Comparison of ENCODE assay signal across 9 cellular contexts in the genomic region with DNA sequence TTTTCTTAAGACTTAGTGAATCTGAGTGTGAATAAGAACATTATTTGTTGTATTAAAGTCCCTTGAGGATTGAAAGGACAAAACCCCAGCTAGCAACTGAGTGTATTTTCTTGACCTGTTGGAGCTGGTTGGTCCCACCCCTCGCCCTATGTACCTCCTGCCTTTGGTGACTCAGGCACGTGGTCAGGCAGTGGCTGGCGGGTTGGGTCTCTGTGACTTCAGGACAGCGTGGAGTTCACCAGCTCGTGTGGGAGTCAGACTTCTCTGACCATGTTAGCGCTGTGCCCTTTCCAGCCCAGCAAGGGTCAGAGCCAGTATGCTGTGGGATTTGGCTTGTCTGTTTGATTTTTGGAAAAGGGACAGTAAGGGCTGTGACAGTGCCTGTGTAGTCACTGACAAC.
DNase-seq lines count a peak whose midpoint lies in the region; ATAC-seq and TF ChIP-seq lines count a peak whose summit lies in the region.
"Had no signal": no experiment of that assay in that cellular context is flagged by ENCODE, and none has a peak within 500 bp of the region (broad histone marks: within the 10 kb centered on the region; RNA-seq: fewer than 3 reads in every experiment).

No MANE protein-coding gene starts in this region.

- peaks cover 5% of the 10 kb centered on the region for H3K36me3 ChIP-seq in cardiac muscle cell

- H3K27me3 ChIP-seq in cardiac muscle cell = no peaks in the 10 kb centered on the region

- peaks cover 39% of the 10 kb centered on the region for H3K4me1 ChIP-seq in cardiac muscle cell (ENCODE audit: low read depth)

- ATAC-seq in GM21529 (IDR thresholded peaks at IDR 0.05; ENCODE audit: unreplicated experiment) (no peak), GM18519 (IDR thresholded peaks at IDR 0.05; ENCODE audit: low FRiP score, unreplicated experiment) (no peak), HG02588 (IDR thresholded peaks at IDR 0.05; ENCODE audit: unreplicated experiment) (no peak)

- no peaks in the 10 kb centered on the region for H3K9me3 ChIP-seq in cardiac muscle cell (ENCODE audit: low read depth)

- TF ChIP-seq CTCF in cardiac muscle cell (IDR thresholded peaks at IDR 0.05; ENCODE audit: low read depth, low read length) = no peak

- peak overlapping the region; percentile 37 for H3K27ac ChIP-seq in cardiac muscle cell

- H3K4me3 ChIP-seq in cardiac muscle cell = no peak overlapping the region

- DNase-seq in GDM1 (lab: John Stamatoyannopoulos, UW) = peak; percentile 39
- peak; percentile 25 for DNase-seq in UCSD-AML1 (lab: John Stamatoyannopoulos, UW; ENCODE audit: unreplicated experiment)
- DNase-seq in cardiac muscle cell (ENCODE audit: low read depth in 1 of 2, low spot score in 1 of 2) = peak in 1 of 2 donors; percentile 22
- DNase-seq in smooth muscle cell of the brain vasculature (ENCODE audit: low read depth, low spot score) = peak; percentile 10
- DNase-seq in nucleus accumbens (lab: John Stamatoyannopoulos, UW) = no peak
- DNase-seq: NCI-H146 had no signal

Comparison
In these comparisons a context has a peak if more than half of its experiments do, and no peak if none do; other contexts are left out.
1. DNase-seq: peak in GDM1 (single experiment), UCSD-AML1 (single experiment) and smooth muscle cell of the brain vasculature (single experiment); none in nucleus accumbens (0 of 56).